Comparison of ENCODE assay signal across 8 cellular contexts in the genomic region with DNA sequence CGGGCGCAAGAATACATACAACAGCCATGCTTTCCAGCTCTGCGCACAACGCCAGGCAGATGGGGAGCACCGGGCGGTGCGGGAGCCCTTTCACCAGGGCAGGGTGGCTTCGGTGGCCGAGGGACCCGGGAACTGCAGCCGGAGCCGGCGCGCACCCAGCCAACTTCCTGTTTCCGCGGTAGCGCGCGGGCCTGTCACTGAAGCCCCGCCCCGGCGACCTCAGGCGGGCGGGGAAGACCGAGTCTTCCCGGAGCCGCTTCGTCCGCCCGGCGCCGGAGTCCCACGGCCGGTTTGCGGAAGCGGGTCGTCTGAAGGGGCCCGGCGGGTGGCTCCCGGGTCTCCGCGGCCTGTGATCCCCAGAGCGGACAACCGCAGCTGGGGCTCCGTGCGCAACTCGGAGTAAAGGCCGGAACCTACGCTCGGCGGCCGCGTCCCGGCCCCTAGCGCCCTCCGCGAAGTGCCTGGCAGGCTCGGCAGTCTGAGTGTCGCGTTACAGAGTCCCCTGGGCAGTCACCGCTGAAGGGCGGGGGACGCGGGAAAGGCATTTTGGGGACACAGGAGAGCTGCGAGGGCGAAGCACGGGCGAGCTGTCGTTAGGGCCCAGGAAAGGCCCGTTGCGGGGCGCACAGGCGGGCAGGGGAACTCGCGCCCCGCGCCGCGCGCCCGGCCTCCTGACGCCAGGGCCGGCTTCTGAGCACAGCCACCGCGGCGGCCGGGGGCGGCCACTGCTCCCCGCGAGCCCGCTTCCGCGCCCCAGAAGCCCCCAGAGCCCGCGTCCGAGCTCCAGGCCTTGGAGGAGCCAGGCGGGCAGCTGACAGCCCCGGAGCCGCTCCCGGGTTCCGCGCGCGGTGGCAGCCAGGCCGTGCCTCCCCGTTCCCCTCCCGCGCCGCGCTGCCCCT. TPM values are rescaled to one million over a fixed set of nuclear protein-coding genes. Genes with fewer than 3 reads are reported as not detected.
A peak's percentile ranks its signal among the peaks of the same experiment; 100 is the strongest.
DNase-seq lines count a peak whose midpoint lies in the region; ATAC-seq and TF ChIP-seq lines count a peak whose summit lies in the region.

A gene with protein sequence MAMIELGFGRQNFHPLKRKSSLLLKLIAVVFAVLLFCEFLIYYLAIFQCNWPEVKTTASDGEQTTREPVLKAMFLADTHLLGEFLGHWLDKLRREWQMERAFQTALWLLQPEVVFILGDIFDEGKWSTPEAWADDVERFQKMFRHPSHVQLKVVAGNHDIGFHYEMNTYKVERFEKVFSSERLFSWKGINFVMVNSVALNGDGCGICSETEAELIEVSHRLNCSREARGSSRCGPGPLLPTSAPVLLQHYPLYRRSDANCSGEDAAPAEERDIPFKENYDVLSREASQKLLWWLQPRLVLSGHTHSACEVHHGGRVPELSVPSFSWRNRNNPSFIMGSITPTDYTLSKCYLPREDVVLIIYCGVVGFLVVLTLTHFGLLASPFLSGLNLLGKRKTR (minus strand): TSS at position 136 of the 899 bp plus-strand sequence. CDS start 11,053 bp downstream, outside the sequence.

- no peaks in the 10 kb centered on the region for H3K9me3 ChIP-seq in OCI-LY7 (ENCODE audit: low read length)
- no peaks in the 10 kb centered on the region for H3K9me3 ChIP-seq in mucosa of descending colon

- CTCF ChIA-PET in OCI-LY7 (lab: Charles Lee; ENCODE audit: unreplicated experiment) = no interaction called here

- BruUV-seq in OCI-LY7 (replicated peaks; lab: Mats Ljungman, UMichigan) = no TSS peak

- peak within 1 kb of the TSS; percentile 80 for H3K27ac ChIP-seq in OCI-LY7 (ENCODE audit: low read depth, low read length, poor library complexity, severe bottlenecking)

- TF ChIP-seq CTCF in OCI-LY7 (conservative IDR thresholded peaks at IDR 0.05; ENCODE audit: low read length) (no peak), mucosa of descending colon (IDR thresholded peaks at IDR 0.05) (no peak)

- H4K20me1 ChIP-seq in OCI-LY7 (ENCODE audit: insufficient read depth, low read length) = no peaks in the 10 kb centered on the region

- peak within 1 kb of the TSS; percentile 90 for H2AFZ ChIP-seq in OCI-LY7 (ENCODE audit: low read length)

- H3K4me1 ChIP-seq in OCI-LY7 (ENCODE audit: insufficient read depth, low read length, poor library complexity, severe bottlenecking) (peaks cover 16% of the 10 kb centered on the region), mucosa of descending colon (ENCODE audit: low read depth) (peaks cover 7% of the 10 kb centered on the region)

- ATAC-seq in GM21367 (IDR thresholded peaks at IDR 0.05; ENCODE audit: unreplicated experiment) = peak; percentile 77
- ATAC-seq in mucosa of descending colon = peak; percentile 96

- peak within 1 kb of the TSS; percentile 82 for H3K4me2 ChIP-seq in OCI-LY7 (ENCODE audit: low read length)

- peaks cover 12% of the 10 kb centered on the region; the same call in 1 of the 2 replicates for H3K79me2 ChIP-seq in OCI-LY7 (ENCODE audit: insufficient read depth, low read depth, low read length)

- no peaks in the 10 kb centered on the region for H3K9me2 ChIP-seq in OCI-LY7 (ENCODE audit: insufficient read depth, low read length)

- in situ Hi-C loops in Caki2 (cut with HindIII; ENCODE audit: low pct_unique_long_range_greater_than_20kb, low sequenced_read_pairs) = no loop called here

- peaks cover 2% of the 10 kb centered on the region; the same call in 1 of the 2 replicates for H3K36me3 ChIP-seq in OCI-LY7 (ENCODE audit: insufficient read depth, low read length)
- H3K36me3 ChIP-seq in mucosa of descending colon (ENCODE audit: low read depth) = no peaks in the 10 kb centered on the region

- intact Hi-C loops in OCI-LY7 (cut with micrococcal nuclease; ENCODE audit: unreplicated experiment) = loop anchor here (1.0 to 2.0 kb wide), 3 partner anchors 26 to 73 kb away; a partner anchor contains a TSS
- intact Hi-C loops in mucosa of descending colon (cut with DNase I, micrococcal nuclease) = loop anchor here (10.0 kb wide), 1 partner anchor 54 kb away; a partner anchor contains a TSS

- DNase-seq in Caki2 (ENCODE audit: low read depth) (peak; percentile 85), HUDEP-2 (lab: John Stamatoyannopoulos, UW; ENCODE audit: unreplicated experiment in 76 of 76) (peak in 71 of 76 experiments; percentile 8 to 91 (median 63)), OCI-LY7 (ENCODE audit: low spot score) (peak; percentile 94), activated T-cell treated with anti-CD3 and anti-CD28 coated beads for 1 hour (ENCODE audit: low read depth) (peak; percentile 77), epidermal melanocyte (ENCODE audit: insufficient read length, low spot score) (peak; percentile 90), mucosa of descending colon (peak; percentile 92 to 95 (median 94))
- DNase-seq in stimulated activated CD8-positive, alpha-beta memory T cell treated with anti-CD3 and anti-CD28 coated beads, Interleukin-4, amount 100 ng/mL, for 24 hours (ENCODE audit: low read depth) = peak; percentile 82

- H3K4me3 ChIP-seq in OCI-LY7 (ENCODE audit: low read depth, low read length, poor library complexity, severe bottlenecking) = peak within 1 kb of the TSS; percentile 78
- H3K4me3 ChIP-seq in mucosa of descending colon = peak within 1 kb of the TSS; percentile 64

- POLR2A ChIA-PET in OCI-LY7 (lab: Charles Lee) = interaction anchor here (0.5 to 1.2 kb wide), 4 partner anchors 24 to 1155 kb away, joined by 3 to 6 read pairs (median 3); no protein-coding TSS in a partner anchor

RNA-seq across cellular contexts. Expression of the gene that starts here (rescaled TPM):
- 18.0 and 56.6 TPM in 2 replicates for total RNA-seq in Caki2 (2014; rRNA removed; shearing (Covaris generic); ENCODE audit: low replicate concordance)
- total RNA-seq in OCI-LY7 (2014; rRNA removed; shearing (Covaris generic)) = 26.5 and 32.5 TPM in 2 replicates
- total RNA-seq in OCI-LY7 (2022) (40.1 and 53.0 TPM in 2 replicates), mucosa of descending colon (100 to 1,000 TPM in 1 of 3 donors, 10 to 100 TPM in 2; 56.7 to 103 (median 68.8) TPM)

Comparison
In these comparisons a context has a peak if more than half of its experiments do, and no peak if none do; other contexts are left out.
1. Peak in every context shown above with its lines: DNase-seq, ATAC-seq, H3K4me3 ChIP-seq and H3K27ac ChIP-seq.